Comparison of ENCODE assay signal across 9 cellular contexts in genomic region chr1:116990612-116991151, GRCh38. TPM values are rescaled to one million over a fixed set of nuclear protein-coding genes. Genes with fewer than 3 reads are reported as not detected.
DNase-seq lines count a peak whose midpoint lies in the region; ATAC-seq lines count a peak whose summit lies in the region.
"Had no signal": no experiment of that assay in that cellular context is flagged by ENCODE, and none has a peak within 500 bp of the region (broad histone marks: within the 10 kb centered on the region; RNA-seq: fewer than 3 reads in every experiment).

No MANE protein-coding gene starts in this region.

- peak; percentile 79 for ATAC-seq in esophagus mucosa
- ATAC-seq in HG03280 (IDR thresholded peaks at IDR 0.05; ENCODE audit: unreplicated experiment), result no peak

- DNase-seq in DMS 273 (lab: John Stamatoyannopoulos, UW; ENCODE audit: unreplicated experiment) (peak; percentile 97), RPMI7951 (ENCODE audit: low read depth) (peak; percentile 99), non-pigmented ciliary epithelial cell (ENCODE audit: low read depth) (peak; percentile 53), NCI-H526 treated with DMSO at 0.1 percent for 48 hours (lab: John Stamatoyannopoulos, UW) (no peak), SHP77 (lab: John Stamatoyannopoulos, UW) (no peak)
- no peak for DNase-seq in activated CD4-positive, alpha-beta T cell treated with anti-CD3 and anti-CD28 coated beads for 48 hours
- DNase-seq: COR-L47 had no signal

RNA-seq across cellular contexts. Expression of gene CD101, which starts 10.9 kb away (rescaled TPM):
- total RNA-seq in RPMI7951 (2014; rRNA removed; shearing (Covaris generic)), result 0.39 and 0.48 TPM in 2 replicates
- total RNA-seq in esophagus mucosa, result 1.5 TPM

Comparison
In these comparisons a context has a peak if more than half of its experiments do, and no peak if none do; other contexts are left out.
1. DNase-seq: peak in DMS 273 (single experiment), RPMI7951 (single experiment) and non-pigmented ciliary epithelial cell (single experiment); none in NCI-H526 treated with DMSO at 0.1 percent for 48 hours (single experiment), SHP77 (0 of 2) and activated CD4-positive, alpha-beta T cell treated with anti-CD3 and anti-CD28 coated beads for 48 hours (single experiment).